ENCODE assay signal across 19 cellular contexts in genomic region chr1:20329793-20330542, GRCh38. TPM values are rescaled to one million over a fixed set of nuclear protein-coding genes. Genes with fewer than 3 reads are reported as not detected.
DNase-seq lines count a peak whose midpoint lies in the region; TF ChIP-seq lines count a peak whose summit lies in the region.
"Had no signal": no experiment of that assay in that cellular context is flagged by ENCODE, and none has a peak within 500 bp of the region (broad histone marks: within the 10 kb centered on the region; RNA-seq: fewer than 3 reads in every experiment).

No MANE protein-coding gene starts in this region.

- TF ChIP-seq POLR2A in spleen (IDR thresholded peaks at IDR 0.05) (no peak), erythroblast (IDR thresholded peaks at IDR 0.05; ENCODE audit: low read length) (no peak)

- H3K36me3 ChIP-seq in OCI-LY3 (replicated peaks; ENCODE audit: low read depth, low read length) (no peaks in the 10 kb centered on the region), spleen (no peaks in the 10 kb centered on the region)
- H3K36me3 ChIP-seq: MG63, neutrophil had no signal

- no peak overlapping the region for H2AFZ ChIP-seq in OCI-LY3 (ENCODE audit: low read depth, low read length)

- no peak overlapping the region for H3K9ac ChIP-seq in OCI-LY3 (ENCODE audit: low read length)

- no peaks in the 10 kb centered on the region for H4K20me1 ChIP-seq in OCI-LY3 (ENCODE audit: insufficient read depth, low read length)

- no peaks in the 10 kb centered on the region for H3K79me2 ChIP-seq in OCI-LY3 (ENCODE audit: low read length)

- WGBS in spleen, 5 donors = 63 to 86% (median 74%) methylated on average over 14 of the region's 14 CpGs

- TF ChIP-seq CTCF in OCI-LY3 (IDR thresholded peaks at IDR 0.05; ENCODE audit: low read depth, low read length) = peak; percentile 48
- peak; percentile 47 for TF ChIP-seq CTCF in epithelial cell of proximal tubule (conservative IDR thresholded peaks at IDR 0.05; ENCODE audit: low read depth, low read length)
- no peak for TF ChIP-seq CTCF in spleen (IDR thresholded peaks at IDR 0.05 in 8 of 11, conservative IDR thresholded peaks at IDR 0.05 in 3 of 11)

- intact Hi-C loops in spleen (cut with DNase I; ENCODE audit: low total_unique reads) = no loop called here

- no peaks in the 10 kb centered on the region for H3K9me3 ChIP-seq in OCI-LY3 (ENCODE audit: insufficient read depth, low read length)
- H3K9me3 ChIP-seq in spleen = no peaks in the 10 kb centered on the region
- H3K9me3 ChIP-seq: MG63, neutrophil had no signal

- H3K4me3 ChIP-seq in OCI-LY3 (ENCODE audit: low read length) (no peak overlapping the region), epithelial cell of proximal tubule (ENCODE audit: low read depth, low read length) (no peak overlapping the region), spleen (no peak overlapping the region)
- H3K4me3 ChIP-seq: dorsolateral prefrontal cortex, MG63, skin epidermis had no signal

- no peak overlapping the region for H3K4me2 ChIP-seq in OCI-LY3 (ENCODE audit: low read length)

- H3K27ac ChIP-seq in OCI-LY3 (ENCODE audit: low read length) (no peak overlapping the region), spleen (no peak overlapping the region)
- H3K27ac ChIP-seq: dorsolateral prefrontal cortex, neutrophil, skin epidermis had no signal

- H3K27me3 ChIP-seq in OCI-LY3 (ENCODE audit: low read depth, low read length) = peaks cover 3% of the 10 kb centered on the region; the same call in 1 of the 2 replicates
- peaks cover 0 to 25% (median 0%) of the 10 kb centered on the region in 7 donors for H3K27me3 ChIP-seq in spleen (replicated peaks in 1 of 7)
- H3K27me3 ChIP-seq: MG63 had no signal

- DNase-seq in activated effector memory CD4-positive, alpha-beta T cell treated with anti-CD3 and anti-CD28 coated beads, Interleukin-2, amount 50 U/mL, for 16 hours = peak; percentile 37
- DNase-seq in activated effector memory CD4-positive, alpha-beta T cell treated with Interleukin-2 at 50 U/mL for 16 hours = no peak
- DNase-seq in epithelial cell of proximal tubule (ENCODE audit: low read depth) (no peak), spleen (peak; percentile 59), erythroblast (lab: John Stamatoyannopoulos, UW) (no peak)
- DNase-seq in stimulated activated CD4-positive, alpha-beta T cell treated with anti-CD3 and anti-CD28 coated beads, Interleukin-15, amount 100 ng/mL, for 24 hours = no peak
- DNase-seq in stimulated activated naive CD4-positive, alpha-beta T cell (lab: John Stamatoyannopoulos, UW) = no peak
- DNase-seq: activated CD4-positive, alpha-beta T cell treated with anti-CD3 and anti-CD28 coated beads for 36 hours; dorsolateral prefrontal cortex; foreskin melanocyte; mesenchymal stem cell; MG63; NCI-H2029 treated with DMSO at 0.1 percent for 48 hours; NCI-H526 treated with DMSO at 0.1 percent for 48 hours; stimulated activated naive CD8-positive, alpha-beta T cell treated with anti-CD3 and anti-CD28 coated beads, Interleukin-15, Interleukin-2, amounts not matched to agents 100 U/mL and 50 U/mL, for 24 hours had no signal

- H3K4me1 ChIP-seq in OCI-LY3 (ENCODE audit: low read length) (no peaks in the 10 kb centered on the region), spleen (peaks cover 0 to 12% (median 2%) of the 10 kb centered on the region in 6 donors)

RNA-seq across cellular contexts. Expression of gene VWA5B1, which starts 39.3 kb away (rescaled TPM):
- total RNA-seq in epithelial cell of proximal tubule (not detected in 2 replicates), spleen (under 1 TPM in 1 of 7 donors, not detected in 6; 0.28 TPM)
- polyA plus RNA-seq in spleen = not detected
- total RNA-seq: activated CD4-positive, alpha-beta T cell treated with anti-CD3 and anti-CD28 coated beads for 36 hours; HT-29 had no signal

Comparison
In these comparisons a context has a peak if more than half of its experiments do, and no peak if none do; other contexts are left out.
1. DNase-seq: peak in activated effector memory CD4-positive, alpha-beta T cell treated with anti-CD3 and anti-CD28 coated beads, Interleukin-2, amount 50 U/mL, for 16 hours (single experiment) and spleen (single experiment); none in activated effector memory CD4-positive, alpha-beta T cell treated with Interleukin-2 at 50 U/mL for 16 hours (single experiment), epithelial cell of proximal tubule (single experiment), stimulated activated CD4-positive, alpha-beta T cell treated with anti-CD3 and anti-CD28 coated beads, Interleukin-15, amount 100 ng/mL, for 24 hours (single experiment), erythroblast (0 of 2) and stimulated activated naive CD4-positive, alpha-beta T cell (0 of 6).
2. CTCF ChIP-seq: peak in OCI-LY3 (single experiment) and epithelial cell of proximal tubule (single experiment); none in spleen (0 of 11).